Comparison of ENCODE assay signal across 1 cellular context in genomic region chr6:110958332-110959192, GRCh38.
A peak's percentile ranks its signal among the peaks of the same experiment; 100 is the strongest.
TF ChIP-seq lines count a peak whose summit lies in the region.

GTF3C6 (plus strand) TSS chr6:110958706; CDS start chr6:110958770, 64 bp downstream.

TF ChIP-seq in SK-N-SH, 30 proteins besides CTCF, POLR2A, EP300 and RAD21 (continued from another document):
- TF ChIP-seq PBX3 (IDR thresholded peaks at IDR 0.05) (peak; percentile 30; the same call in 1 of the 2 replicates), CHD2 (IDR thresholded peaks at IDR 0.05; ENCODE audit: low read length, partially characterized antibody) (no peak), SIN3A (IDR thresholded peaks at IDR 0.05; ENCODE audit: borderline replicate concordance, low read depth, low read length) (peak; percentile 80; the same call in 1 of the 2 replicates), ELF1 (IDR thresholded peaks at IDR 0.05) (no peak), JUND (IDR thresholded peaks at IDR 0.05) (no peak), MAX (IDR thresholded peaks at IDR 0.05; ENCODE audit: low read depth) (peak; percentile 98), IRF3 (IDR thresholded peaks at IDR 0.05; ENCODE audit: low read depth, low read length) (no peak), GATA2 (CRISPR knock-in tag; IDR thresholded peaks at IDR 0.05) (no peak), TCF12 (IDR thresholded peaks at IDR 0.05) (no peak; the same call in 1 of the 2 replicates), USF2 (IDR thresholded peaks at IDR 0.05; ENCODE audit: borderline replicate concordance, low read depth, low read length) (no peak), ZBTB33 (IDR thresholded peaks at IDR 0.05; ENCODE audit: borderline replicate concordance, low read depth) (0 out of 2 replicates have a peak, but pooled peaks have one; percentile 52), FOXJ3 (CRISPR knock-in tag; IDR thresholded peaks at IDR 0.05) (peak; percentile 49; the same call in 1 of the 2 replicates), USF1 (IDR thresholded peaks at IDR 0.05; ENCODE audit: borderline replicate concordance, low read depth) (peak; percentile 68; the same call in 1 of the 2 replicates)
TF ChIP-seq in SK-N-SH: peak in this region for 12.
